ENCODE assay signal across 8 cellular contexts in genomic region chr1:25294889-25295790, GRCh38. TPM values are rescaled to one million over a fixed set of nuclear protein-coding genes. Genes with fewer than 3 reads are reported as not detected.
"Had no signal": no experiment of that assay in that cellular context is flagged by ENCODE, and none has a peak within 500 bp of the region (broad histone marks: within the 10 kb centered on the region; RNA-seq: fewer than 3 reads in every experiment).

No MANE protein-coding gene starts in this region.

RNA-seq across cellular contexts. Expression of gene RHD, which starts 22.8 kb away (rescaled TPM):
- total RNA-seq: activated CD4-positive, alpha-beta T cell treated with anti-CD3 and anti-CD28 coated beads for 36 hours; activated CD4-positive, alpha-beta T cell treated with anti-CD3 and anti-CD28 coated beads, Interleukin-2, amount 10 ng/mL, durations not matched to agents 7 days and 5 days; activated naive CD4-positive, alpha-beta T cell treated with anti-CD3 and anti-CD28 coated beads, Interleukin-2, amount 50 U/mL, for 72 hours; activated T-helper 2 cell treated with anti-CD3 and anti-CD28 coated beads, Interferon-gamma antibody, Interleukin-2, Interleukin-4, amounts not matched to agents 10 μg/mL and 5 μg/mL and 100 μg/mL, durations not matched to agents 14 hours and 24 hours and 36 hours; LHCN-M2; NCI-H460; Peyer's patch; T-helper 2 cell treated with Interferon-gamma antibody and Interleukin-4, amounts not matched to agents 100 ng/mL and 5 ng/mL, for 36 hours had no signal
